Comparison of ENCODE assay signal across 16 cellular contexts in the genomic region with DNA sequence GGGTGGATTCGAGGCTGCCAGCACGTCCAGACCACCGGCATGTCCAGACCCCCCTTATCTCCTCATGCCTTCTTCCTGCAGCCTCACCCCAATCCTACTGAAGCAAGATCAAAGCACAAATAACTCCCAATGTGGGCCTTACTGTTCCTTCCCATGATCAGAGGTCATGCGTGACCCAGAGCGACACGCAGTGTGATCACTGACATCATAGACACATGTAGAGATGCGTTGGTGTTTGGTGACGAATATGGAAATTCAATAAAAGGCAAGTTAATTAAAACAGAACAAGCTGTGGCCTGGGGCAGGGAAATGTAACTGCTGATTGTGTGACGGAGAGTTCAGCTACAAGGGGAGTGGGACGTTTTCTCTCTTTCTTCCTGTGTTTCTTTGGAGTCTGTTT. TPM values are rescaled to one million over a fixed set of nuclear protein-coding genes. Genes with fewer than 3 reads are reported as not detected.
A peak's percentile ranks its signal among the peaks of the same experiment; 100 is the strongest.
DNase-seq lines count a peak whose midpoint lies in the region; ATAC-seq, FAIRE-seq and TF ChIP-seq lines count a peak whose summit lies in the region.
"Had no signal": no experiment of that assay in that cellular context is flagged by ENCODE, and none has a peak within 500 bp of the region (broad histone marks: within the 10 kb centered on the region; RNA-seq: fewer than 3 reads in every experiment).

No MANE protein-coding gene starts in this region.

- H3K27ac ChIP-seq in OCI-LY7 (ENCODE audit: low read depth, low read length, poor library complexity, severe bottlenecking), result no peak overlapping the region

- peaks cover 0 to 8% (median 5%) of the 10 kb centered on the region in 3 donors for H3K9me3 Mint-ChIP-seq in IgD-negative memory B cell
- H3K9me3 Mint-ChIP-seq in natural killer cell treated with Interleukin-12 subunit alpha and Interleukin-12 subunit beta and Interleukin-15 and Interleukin-18, amount 100 ng/mL, for 72 hours, result no peaks in the 10 kb centered on the region

- TF ChIP-seq POLR2A in GM12892 (IDR thresholded peaks at IDR 0.05; ENCODE audit: low read depth, low read length), result no peak

- peak overlapping the region in 1 of 4 donors; percentile 56 for H3K4me3 Mint-ChIP-seq in IgD-negative memory B cell
- H3K4me3 Mint-ChIP-seq in natural killer cell treated with Interleukin-12 subunit alpha and Interleukin-12 subunit beta and Interleukin-15 and Interleukin-18, amount 100 ng/mL, for 72 hours, result no peak overlapping the region
- H3K4me3 Mint-ChIP-seq: CD4-positive, alpha-beta T cell had no signal

- H3K9me2 ChIP-seq in OCI-LY7 (ENCODE audit: insufficient read depth, low read length), result no peaks in the 10 kb centered on the region

- peaks cover 4% of the 10 kb centered on the region for H3K36me3 Mint-ChIP-seq in IgD-negative memory B cell
- no peaks in the 10 kb centered on the region for H3K36me3 Mint-ChIP-seq in natural killer cell treated with Interleukin-12 subunit alpha and Interleukin-12 subunit beta and Interleukin-15 and Interleukin-18, amount 100 ng/mL, for 72 hours

- no peaks in the 10 kb centered on the region for H4K20me1 ChIP-seq in OCI-LY7 (ENCODE audit: insufficient read depth, low read length)

- ATAC-seq in natural killer cell treated with Interleukin-12 subunit alpha and Interleukin-12 subunit beta and Interleukin-15 and Interleukin-18, amount 100 ng/mL, for 72 hours, result no peak

- peaks cover 5 to 12% (median 7%) of the 10 kb centered on the region in 3 donors for H3K4me1 Mint-ChIP-seq in IgD-negative memory B cell
- H3K4me1 Mint-ChIP-seq in natural killer cell treated with Interleukin-12 subunit alpha and Interleukin-12 subunit beta and Interleukin-15 and Interleukin-18, amount 100 ng/mL, for 72 hours (ENCODE audit: low read depth in 2 of 2), result peaks cover 8 to 9% of the 10 kb centered on the region in 2 donors

- DNase-seq in GM12892 (ENCODE audit: insufficient read length) (no peak), left kidney (ENCODE audit: low read depth, low spot score) (peak; percentile 64), urothelium cell line (ENCODE audit: low spot score) (no peak), OCI-LY7 (ENCODE audit: low spot score) (no peak)
- DNase-seq in activated CD4-positive, alpha-beta T cell treated with anti-CD3 and anti-CD28 coated beads, Interleukin-2, amount 50 U/mL, for 1 hour, result no peak
- no peak for DNase-seq in natural killer cell treated with Interleukin-12 subunit alpha and Interleukin-12 subunit beta and Interleukin-15 and Interleukin-18, amount 100 ng/mL, for 72 hours (ENCODE audit: low spot score)
- DNase-seq: AML-193; CD4-positive, alpha-beta T cell; DMS53; NCI-H1930; NCI-H446; NCI-H69; SHP77 treated with DMSO at 0.1 percent for 48 hours had no signal

- peak overlapping the region in 2 of 3 donors; percentile 18 to 89 for H3K27ac Mint-ChIP-seq in IgD-negative memory B cell
- no peak overlapping the region for H3K27ac Mint-ChIP-seq in natural killer cell treated with Interleukin-12 subunit alpha and Interleukin-12 subunit beta and Interleukin-15 and Interleukin-18, amount 100 ng/mL, for 72 hours
- H3K27ac Mint-ChIP-seq: CD4-positive, alpha-beta T cell had no signal

- POLR2A ChIA-PET in OCI-LY7 (lab: Charles Lee), result no interaction called here

- no TSS peak for BruUV-seq in OCI-LY7 (replicated peaks; lab: Mats Ljungman, UMichigan)

- H3K27me3 Mint-ChIP-seq in IgD-negative memory B cell, result no peaks in the 10 kb centered on the region
- no peaks in the 10 kb centered on the region for H3K27me3 Mint-ChIP-seq in natural killer cell treated with Interleukin-12 subunit alpha and Interleukin-12 subunit beta and Interleukin-15 and Interleukin-18, amount 100 ng/mL, for 72 hours
- H3K27me3 Mint-ChIP-seq: CD4-positive, alpha-beta T cell had no signal

- H2AFZ ChIP-seq in OCI-LY7 (ENCODE audit: low read length), result no peak overlapping the region

- no peaks in the 10 kb centered on the region for H3K36me3 ChIP-seq in OCI-LY7 (ENCODE audit: insufficient read depth, low read length)

- no peaks in the 10 kb centered on the region for H3K79me2 ChIP-seq in OCI-LY7 (ENCODE audit: insufficient read depth, low read depth, low read length)

- FAIRE-seq in GM12892 (lab: Jason Lieb, UNC) (peak; percentile 54), urothelium cell line (lab: Jason Lieb, UNC) (peak; percentile 94)

- no peak overlapping the region for H3K4me2 ChIP-seq in OCI-LY7 (ENCODE audit: low read length)

- H3K4me3 ChIP-seq in OCI-LY7 (ENCODE audit: low read depth, low read length, poor library complexity, severe bottlenecking), result no peak overlapping the region

- peaks cover 11% of the 10 kb centered on the region for H3K4me1 ChIP-seq in OCI-LY7 (ENCODE audit: insufficient read depth, low read length, poor library complexity, severe bottlenecking)

- intact Hi-C loops in OCI-LY7 (cut with micrococcal nuclease; ENCODE audit: unreplicated experiment), result no loop called here

- CTCF ChIA-PET in OCI-LY7 (lab: Charles Lee; ENCODE audit: unreplicated experiment), result no interaction called here

- no peak for TF ChIP-seq CTCF in OCI-LY7 (conservative IDR thresholded peaks at IDR 0.05; ENCODE audit: low read length)

- H3K9me3 ChIP-seq in OCI-LY7 (ENCODE audit: low read length), result peaks cover 11% of the 10 kb centered on the region; the same call in 1 of the 2 replicates

RNA-seq across cellular contexts. Expression of gene CARD11, which starts 34.8 kb away (rescaled TPM):
- 18.4 TPM for polyA plus RNA-seq in GM12892 (2012; ENCODE audit: missing spikeins)
- 52.4 TPM for polyA plus RNA-seq in IgD-negative memory B cell
- total RNA-seq in natural killer cell treated with Interleukin-12 subunit alpha and Interleukin-12 subunit beta and Interleukin-15 and Interleukin-18, amount 100 ng/mL, for 72 hours, result 10 to 100 TPM; 79.3 to 80.8 TPM
- total RNA-seq in OCI-LY7 (2014; rRNA removed; shearing (Covaris generic)), result 32.5 and 33.8 TPM in 2 replicates
- total RNA-seq in OCI-LY7 (2022), result 62.8 and 63.5 TPM in 2 replicates
- total RNA-seq: LHCN-M2, RPMI7951 had no signal

Comparison
In these comparisons a context has a peak if more than half of its experiments do, and no peak if none do; other contexts are left out.
1. H3K27ac Mint-ChIP-seq: peak in IgD-negative memory B cell (2 of 3); none in natural killer cell treated with Interleukin-12 subunit alpha and Interleukin-12 subunit beta and Interleukin-15 and Interleukin-18, amount 100 ng/mL, for 72 hours (0 of 2).